In the genomic region with DNA sequence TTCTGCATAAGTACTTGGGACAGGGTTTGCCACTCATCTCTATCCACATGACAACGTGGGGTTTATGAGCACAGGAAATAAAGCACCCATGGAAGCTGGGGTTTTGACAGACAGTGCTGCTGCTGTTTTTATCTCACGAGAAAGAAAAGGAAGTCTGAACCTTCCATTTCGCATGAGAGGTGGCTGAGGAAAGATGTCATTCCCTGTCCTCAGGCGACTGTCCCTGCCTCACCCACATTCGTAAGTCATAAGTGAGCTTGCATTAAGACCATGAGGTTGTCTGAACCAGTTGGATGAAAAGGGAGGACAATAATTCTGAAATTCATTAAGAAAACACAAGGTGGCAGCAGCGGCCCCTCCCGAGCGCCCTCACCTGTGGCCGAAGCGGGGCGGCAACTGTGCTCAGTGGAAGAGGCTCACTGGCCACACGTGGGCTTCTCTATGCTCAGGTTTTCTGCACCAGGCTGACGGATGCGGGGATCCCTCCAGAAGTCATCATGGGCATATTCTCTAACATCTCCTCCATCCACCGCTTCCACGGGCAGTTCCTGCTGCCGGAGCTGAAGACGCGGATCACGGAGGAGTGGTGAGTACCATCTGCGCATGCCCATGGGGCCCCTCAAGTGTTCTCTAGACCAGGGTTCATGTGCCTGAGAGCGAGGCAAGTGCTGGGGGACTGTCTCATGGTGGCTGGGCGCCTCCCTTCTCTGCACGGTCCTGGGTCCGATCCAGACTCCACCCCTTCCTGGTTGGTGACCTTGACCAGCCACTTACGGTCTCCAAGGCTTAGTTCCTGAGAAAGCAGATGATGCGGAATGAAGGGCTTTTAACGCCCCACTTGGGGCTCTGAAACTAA, we compare ENCODE assay signal across 8 cellular contexts. TPM values are rescaled to one million over a fixed set of nuclear protein-coding genes. Genes with fewer than 3 reads are reported as not detected.
DNase-seq lines count a peak whose midpoint lies in the region; ATAC-seq and TF ChIP-seq lines count a peak whose summit lies in the region.

No MANE protein-coding gene starts in this region.

- intact Hi-C loops in psoas muscle (cut with DNase I): loop anchor here in 1 of 2 donors (10.0 kb wide), 1 partner anchor 91 kb away; the partner anchor contains the start of gene CARD19

- peak overlapping the region; percentile 51 for H3K4me3 ChIP-seq in psoas muscle

- ATAC-seq in HG02885 (IDR thresholded peaks at IDR 0.05; ENCODE audit: poor library complexity, unreplicated experiment): peak; percentile 64
- ATAC-seq in psoas muscle: peak; percentile 67 to 79 (median 72)
- no peak for ATAC-seq in HG03342 (IDR thresholded peaks at IDR 0.05; ENCODE audit: unreplicated experiment)
- no peak for ATAC-seq in HG02763 (IDR thresholded peaks at IDR 0.05; ENCODE audit: unreplicated experiment)

- DNase-seq in DMS53 treated with DMSO at 0.1 percent for 48 hours (lab: John Stamatoyannopoulos, UW; ENCODE audit: unreplicated experiment): peak; percentile 72
- DNase-seq in RPMI7951 (ENCODE audit: low read depth): peak; percentile 40
- peak; percentile 56 for DNase-seq in activated T-helper 9 cell treated with anti-CD3 and anti-CD28 coated beads, Interleukin-2, amount 50 U/mL, for 16 hours (ENCODE audit: low read depth)
- DNase-seq in glomerular visceral epithelial cell (ENCODE audit: extremely low spot score): peak; percentile 58
- DNase-seq in psoas muscle: peak in 1 of 2 donors; percentile 73

- H3K4me1 ChIP-seq in psoas muscle: no peaks in the 10 kb centered on the region

- 34 to 45% (median 42%) methylated on average over 26 to 28 of the region's 28 CpGs for WGBS in psoas muscle, 3 donors

- TF ChIP-seq CTCF in psoas muscle (IDR thresholded peaks at IDR 0.05): peak; percentile 66

- H3K27ac ChIP-seq in psoas muscle: no peak overlapping the region

- no peaks in the 10 kb centered on the region for H3K27me3 ChIP-seq in psoas muscle (ENCODE audit: insufficient read depth in 3 of 3, low read length in 2 of 3)

- H3K36me3 ChIP-seq in psoas muscle (ENCODE audit: insufficient read depth in 1 of 2, low read depth in 1 of 2): no peaks in the 10 kb centered on the region

- no peaks in the 10 kb centered on the region for H3K9me3 ChIP-seq in psoas muscle

RNA-seq across cellular contexts. Expression of gene SUSD3, which starts 54.7 kb away (rescaled TPM):
- 0.72 TPM in 1 of 2 replicates, not detected in the other for total RNA-seq in RPMI7951 (2014; rRNA removed; shearing (Covaris generic))
- under 1 TPM in 2 of 4 donors, not detected in 2; 0.34 to 0.54 TPM for total RNA-seq in psoas muscle
- polyA plus RNA-seq in psoas muscle: under 1 TPM; 0.13 to 0.65 (median 0.31) TPM

RNA-seq across cellular contexts. Expression of gene FGD3, which starts 56.5 kb away (rescaled TPM):
- not detected in 2 replicates for total RNA-seq in RPMI7951 (2014; rRNA removed; shearing (Covaris generic))
- 1 to 10 TPM; 1.2 to 2.5 (median 1.8) TPM for total RNA-seq in psoas muscle
- under 1 TPM; 0.45 to 0.68 (median 0.58) TPM for polyA plus RNA-seq in psoas muscle

Comparison
In these comparisons a context has a peak if more than half of its experiments do, and no peak if none do; other contexts are left out.
1. ATAC-seq: peak in HG02885 (single experiment) and psoas muscle (4 of 4); none in HG03342 (single experiment) and HG02763 (single experiment).